Comparison of ENCODE assay signal across 23 cellular contexts in the genomic region with DNA sequence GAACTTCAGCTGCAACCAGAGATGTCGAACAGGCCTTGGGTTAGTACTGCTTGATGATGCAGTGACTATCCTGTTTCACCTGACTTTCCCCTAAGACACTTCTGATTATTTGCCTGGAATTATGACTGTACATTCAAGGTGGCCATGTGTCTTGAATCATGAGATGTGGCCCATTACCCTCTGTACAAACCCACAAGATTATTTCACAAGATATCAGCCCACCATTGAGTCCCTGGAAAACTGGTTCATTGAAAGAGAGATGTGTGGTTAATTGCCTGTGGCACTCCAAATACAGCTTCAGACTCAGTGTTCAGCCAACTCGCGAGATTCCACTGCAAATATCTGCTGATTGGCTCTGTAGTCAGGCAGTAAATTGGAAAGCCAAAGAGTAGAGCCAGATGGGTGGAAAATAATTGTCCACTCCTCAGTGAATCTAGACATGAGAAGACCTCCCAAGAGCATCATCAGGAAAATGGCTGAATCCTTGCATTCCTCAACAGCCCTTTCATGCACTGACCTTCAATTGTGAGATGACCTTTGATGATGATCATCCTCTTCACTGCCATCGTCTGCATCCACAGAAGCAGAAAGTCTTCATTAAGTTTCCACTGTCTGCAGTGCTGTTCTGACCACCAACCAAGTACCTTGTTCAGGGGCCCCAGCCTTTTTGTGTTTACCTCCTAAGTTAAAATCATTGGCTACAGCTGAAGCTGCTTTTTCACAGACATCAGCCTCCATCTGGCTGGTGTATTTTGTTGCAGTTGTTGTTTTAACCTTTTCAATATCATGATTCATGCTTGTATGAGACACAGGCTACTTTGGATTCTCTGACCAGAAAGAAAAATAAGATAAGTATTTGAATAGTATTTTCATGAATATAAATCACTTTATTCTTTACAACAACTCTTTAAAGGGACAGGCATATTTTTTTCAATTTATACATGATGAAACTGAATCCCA.
DNase-seq lines count a peak whose midpoint lies in the region; TF ChIP-seq lines count a peak whose summit lies in the region.
"Had no signal": no experiment of that assay in that cellular context is flagged by ENCODE, and none has a peak within 500 bp of the region (broad histone marks: within the 10 kb centered on the region; RNA-seq: fewer than 3 reads in every experiment).

No MANE protein-coding gene starts in this region.

- H3K4me1 ChIP-seq in uterus = no peaks in the 10 kb centered on the region
- H3K4me1 ChIP-seq: breast epithelium, upper lobe of right lung had no signal

- no peaks in the 10 kb centered on the region for H3K9me3 ChIP-seq in uterus
- H3K9me3 ChIP-seq: breast epithelium, upper lobe of right lung had no signal

- no peak for TF ChIP-seq CTCF in nephron (IDR thresholded peaks at IDR 0.05; ENCODE audit: unreplicated experiment in 3 of 3)
- TF ChIP-seq CTCF in uterus (IDR thresholded peaks at IDR 0.05) = no peak

- H3K27ac ChIP-seq in uterus = no peak overlapping the region
- H3K27ac ChIP-seq: breast epithelium, skin epidermis, upper lobe of right lung had no signal

- H3K4me1 Mint-ChIP-seq in nephron = peaks cover 25% of the 10 kb centered on the region

- H3K36me3 Mint-ChIP-seq in nephron (ENCODE audit: low read depth) = no peaks in the 10 kb centered on the region
- H3K36me3 Mint-ChIP-seq: activated CD8-positive, alpha-beta memory T cell treated with anti-CD3 and anti-CD28 coated beads, Interleukin-2, amount 10 ng/mL, durations not matched to agents 7 days and 5 days; mesothelial cell of epicardium; stimulated activated naive B cell treated with anti-CD40 and anti-IgM and Interleukin-4, amounts not matched to agents 10 μg/mL and 1 μg/mL and 100 μg/mL, for 72 hours had no signal

- TF ChIP-seq POLR2A in uterus (IDR thresholded peaks at IDR 0.05) = no peak

- no peaks in the 10 kb centered on the region; the same call in 1 of the 2 replicates for H3K27me3 ChIP-seq in H7 (ENCODE audit: control insufficient read depth, insufficient read depth, low read length)
- no peaks in the 10 kb centered on the region for H3K27me3 ChIP-seq in uterus
- H3K27me3 ChIP-seq: upper lobe of right lung had no signal

- DNase-seq in DMS 273 treated with DMSO at 0.1 percent for 48 hours (lab: John Stamatoyannopoulos, UW) (peak; percentile 35), NCI-H2171 (lab: John Stamatoyannopoulos, UW) (peak; percentile 63), dermis microvascular lymphatic vessel endothelial cell (ENCODE audit: low read depth in 2 of 2) (peak; percentile 47 to 94), LoVo (ENCODE audit: low spot score) (no peak), H7 (no peak), uterus (no peak), superior temporal gyrus (ENCODE audit: extremely low spot score) (no peak)
- DNase-seq: activated CD8-positive, alpha-beta memory T cell treated with anti-CD3 and anti-CD28 coated beads, Interleukin-2, amount 10 ng/mL, durations not matched to agents 7 days and 5 days; activated gamma-delta T cell; C1 segment of cervical spinal cord; DMS79 treated with DMSO at 0.1 percent for 48 hours; effector memory CD8-positive, alpha-beta T cell; KBM-7; NCI-H1436 treated with DMSO at 0.1 percent for 48 hours; NCI-H510A; occipital lobe; PC-3; stimulated activated naive B cell treated with anti-CD40 and anti-IgM and Interleukin-4, amounts not matched to agents 10 μg/mL and 1 μg/mL and 100 μg/mL, for 72 hours; upper lobe of right lung had no signal

- no peaks in the 10 kb centered on the region for H3K36me3 ChIP-seq in H7 (replicated peaks; ENCODE audit: control insufficient read depth, insufficient read depth, low read length)
- H3K36me3 ChIP-seq in uterus = no peaks in the 10 kb centered on the region
- H3K36me3 ChIP-seq: breast epithelium, upper lobe of right lung had no signal

- intact Hi-C loops in uterus (cut with DNase I; ENCODE audit: low total_unique reads) = no loop called here

- peak overlapping the region; percentile 70 to 91 (median 77) for H3K27ac Mint-ChIP-seq in nephron
- H3K27ac Mint-ChIP-seq: activated CD8-positive, alpha-beta memory T cell treated with anti-CD3 and anti-CD28 coated beads, Interleukin-2, amount 10 ng/mL, durations not matched to agents 7 days and 5 days; effector memory CD8-positive, alpha-beta T cell; stimulated activated naive B cell treated with anti-CD40 and anti-IgM and Interleukin-4, amounts not matched to agents 10 μg/mL and 1 μg/mL and 100 μg/mL, for 72 hours had no signal

- H3K27me3 Mint-ChIP-seq in nephron (ENCODE audit: low read depth) = peaks cover 11% of the 10 kb centered on the region

- H3K4me3 Mint-ChIP-seq in nephron = no peak overlapping the region
- H3K4me3 Mint-ChIP-seq: activated CD8-positive, alpha-beta memory T cell treated with anti-CD3 and anti-CD28 coated beads, Interleukin-2, amount 10 ng/mL, durations not matched to agents 7 days and 5 days; effector memory CD8-positive, alpha-beta T cell; mesothelial cell of epicardium; stimulated activated naive B cell treated with anti-CD40 and anti-IgM and Interleukin-4, amounts not matched to agents 10 μg/mL and 1 μg/mL and 100 μg/mL, for 72 hours had no signal

- H3K4me3 ChIP-seq in H7 (ENCODE audit: insufficient read depth, low read depth, low read length) (no peak overlapping the region), uterus (no peak overlapping the region)
- H3K4me3 ChIP-seq: breast epithelium, skin epidermis, upper lobe of right lung had no signal

- H3K9me3 Mint-ChIP-seq in nephron = no peaks in the 10 kb centered on the region
- H3K9me3 Mint-ChIP-seq: effector memory CD8-positive, alpha-beta T cell; mesothelial cell of epicardium; stimulated activated naive B cell treated with anti-CD40 and anti-IgM and Interleukin-4, amounts not matched to agents 10 μg/mL and 1 μg/mL and 100 μg/mL, for 72 hours had no signal

Comparison
In these comparisons a context has a peak if more than half of its experiments do, and no peak if none do; other contexts are left out.
1. DNase-seq: peak in DMS 273 treated with DMSO at 0.1 percent for 48 hours (single experiment), NCI-H2171 (single experiment) and dermis microvascular lymphatic vessel endothelial cell (2 of 2); none in LoVo (single experiment), H7 (single experiment), uterus (0 of 2) and superior temporal gyrus (single experiment).